Comparison of ENCODE assay signal across 16 cellular contexts in the genomic region with DNA sequence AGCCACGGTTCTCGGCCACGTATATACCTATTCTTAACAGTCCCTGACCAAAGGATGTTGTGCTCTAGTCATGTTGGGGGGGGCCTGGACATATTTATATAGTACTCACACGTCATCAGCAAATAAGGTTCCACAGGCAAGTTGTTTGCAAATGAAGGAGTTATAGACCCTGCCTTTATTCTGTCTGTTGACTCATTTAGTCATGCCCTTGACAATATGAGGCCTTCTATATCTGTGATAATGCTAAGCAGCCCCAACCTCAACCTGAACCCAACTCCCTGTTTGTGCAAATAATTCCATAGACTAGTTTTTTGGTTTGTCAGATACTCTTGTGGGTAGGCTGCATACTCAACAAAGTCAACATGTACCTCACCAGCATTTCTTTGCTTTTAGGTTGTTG. TPM values are rescaled to one million over a fixed set of nuclear protein-coding genes. Genes with fewer than 3 reads are reported as not detected.
DNase-seq lines count a peak whose midpoint lies in the region; ATAC-seq, FAIRE-seq and TF ChIP-seq lines count a peak whose summit lies in the region.
"Had no signal": no experiment of that assay in that cellular context is flagged by ENCODE, and none has a peak within 500 bp of the region (broad histone marks: within the 10 kb centered on the region; RNA-seq: fewer than 3 reads in every experiment).

No MANE protein-coding gene starts in this region.

- peak overlapping the region in 9 of 10 experiments; percentile 5 to 46 (median 15); a peak in 9 of 20 replicates for H3K4me3 ChIP-seq in BLaER1 treated with 17β-estradiol and CSF1 and Interleukin-3, amounts not matched to agents 10 nM and 100 nM
- H3K4me3 ChIP-seq in mucosa of rectum (ENCODE audit: low read length in 2 of 2) (peak overlapping the region; percentile 32 to 36), subcutaneous abdominal adipose tissue (ENCODE audit: low read depth in 1 of 5, low read length in 5 of 5) (peak overlapping the region in 3 of 5 donors; percentile 20 to 46 (median 39)), kidney (ENCODE audit: low read length in 2 of 2) (no peak overlapping the region)
- H3K4me3 ChIP-seq: HAP-1 had no signal

- TF ChIP-seq CTCF in kidney (IDR thresholded peaks at IDR 0.05; ENCODE audit: borderline replicate concordance, extremely low read depth, insufficient read depth), result no peak

- FAIRE-seq in kidney (lab: Jason Lieb, UNC), result no peak
- FAIRE-seq: GM12891, H1, HTR-8/SVneo had no signal

- peaks cover 97 to 100% (median 98%) of the 10 kb centered on the region in 11 experiments for H3K9me3 ChIP-seq in BLaER1 treated with 17β-estradiol and CSF1 and Interleukin-3, amounts not matched to agents 10 nM and 100 nM (replicated peaks in 1 of 11)
- H3K9me3 ChIP-seq in mucosa of rectum (ENCODE audit: control insufficient read depth in 2 of 2, low read length in 2 of 2) (peaks cover 50 to 54% of the 10 kb centered on the region in 2 donors), subcutaneous abdominal adipose tissue (ENCODE audit: control insufficient read depth in 5 of 5, low read length in 5 of 5) (peaks cover 27 to 65% (median 35%) of the 10 kb centered on the region in 5 donors), kidney (ENCODE audit: control insufficient read depth in 1 of 2, low read length in 2 of 2) (peaks cover 0 to 13% of the 10 kb centered on the region in 2 donors)

- peaks cover 93 to 100% (median 99%) of the 10 kb centered on the region in 11 experiments for H3K36me3 ChIP-seq in BLaER1 treated with 17β-estradiol and CSF1 and Interleukin-3, amounts not matched to agents 10 nM and 100 nM
- H3K36me3 ChIP-seq in mucosa of rectum (ENCODE audit: control insufficient read depth in 2 of 2, insufficient read depth in 2 of 2, low read length in 2 of 2) (peaks cover 46 to 64% of the 10 kb centered on the region in 2 donors), subcutaneous abdominal adipose tissue (ENCODE audit: control insufficient read depth in 5 of 5, insufficient read depth in 5 of 5, low read length in 5 of 5) (peaks cover 33 to 65% (median 55%) of the 10 kb centered on the region in 5 donors), kidney (ENCODE audit: control insufficient read depth in 1 of 2, insufficient read depth in 2 of 2, low read length in 2 of 2) (peaks cover 22 to 31% of the 10 kb centered on the region in 2 donors)
- H3K36me3 ChIP-seq: HAP-1 had no signal

- no peak overlapping the region for H3K27ac ChIP-seq in BLaER1 treated with 17β-estradiol and CSF1 and Interleukin-3, amounts not matched to agents 10 nM and 100 nM
- H3K27ac ChIP-seq in mucosa of rectum (ENCODE audit: low read depth in 2 of 2, low read length in 2 of 2) (no peak overlapping the region), subcutaneous abdominal adipose tissue (ENCODE audit: low read depth, low read length) (no peak overlapping the region), kidney (ENCODE audit: low read depth in 2 of 2, low read length in 2 of 2) (no peak overlapping the region)
- H3K27ac ChIP-seq: C4-2B had no signal

- no peak overlapping the region for H3K9ac ChIP-seq in BLaER1 treated with 17β-estradiol and CSF1 and Interleukin-3, amounts not matched to agents 10 nM and 100 nM
- H3K9ac ChIP-seq in mucosa of rectum (ENCODE audit: low read depth in 1 of 2, low read length in 2 of 2) (no peak overlapping the region), subcutaneous abdominal adipose tissue (ENCODE audit: low read length in 5 of 5) (no peak overlapping the region), kidney (ENCODE audit: low read length in 2 of 2) (no peak overlapping the region)

- no peak overlapping the region for H3K4me3 Mint-ChIP-seq in effector memory CD8-positive, alpha-beta T cell

- DNase-seq in DMS53 (lab: John Stamatoyannopoulos, UW) (peak; percentile 97), kidney (no peak)
- no peak for DNase-seq in effector memory CD8-positive, alpha-beta T cell
- DNase-seq: ACHN, DMS79 had no signal

- peaks cover 0 to 61% (median 12%) of the 10 kb centered on the region in 11 experiments; a peak in 11 of 22 replicates for H4K20me1 ChIP-seq in BLaER1 treated with 17β-estradiol and CSF1 and Interleukin-3, amounts not matched to agents 10 nM and 100 nM

- H3K4me1 Mint-ChIP-seq in effector memory CD8-positive, alpha-beta T cell (ENCODE audit: low read depth in 2 of 2), result peaks cover 9 to 11% of the 10 kb centered on the region in 2 donors

- no peak overlapping the region for H3K4me2 ChIP-seq in BLaER1 treated with 17β-estradiol and CSF1 and Interleukin-3, amounts not matched to agents 10 nM and 100 nM

- H3K36me3 Mint-ChIP-seq in effector memory CD8-positive, alpha-beta T cell (ENCODE audit: insufficient read depth), result peaks cover 65% of the 10 kb centered on the region

- intact Hi-C loops in kidney (cut with DNase I), result no loop called here

- no peaks in the 10 kb centered on the region for H3K4me1 ChIP-seq in BLaER1 treated with 17β-estradiol and CSF1 and Interleukin-3, amounts not matched to agents 10 nM and 100 nM
- H3K4me1 ChIP-seq in mucosa of rectum (ENCODE audit: control insufficient read depth in 2 of 2, insufficient read depth in 2 of 2, low read length in 2 of 2) (no peaks in the 10 kb centered on the region), subcutaneous abdominal adipose tissue (ENCODE audit: control insufficient read depth in 5 of 5, insufficient read depth in 5 of 5, low read length in 5 of 5) (peaks cover 0 to 3% (median 0%) of the 10 kb centered on the region in 5 donors), kidney (ENCODE audit: control insufficient read depth in 1 of 2, insufficient read depth in 1 of 2, low read depth in 1 of 2, low read length in 2 of 2) (no peaks in the 10 kb centered on the region)
- H3K4me1 ChIP-seq: HAP-1 had no signal

- no peak overlapping the region for H3K27ac Mint-ChIP-seq in effector memory CD8-positive, alpha-beta T cell

- H3K27me3 Mint-ChIP-seq in effector memory CD8-positive, alpha-beta T cell, result no peaks in the 10 kb centered on the region

- no peaks in the 10 kb centered on the region; a peak in 1 of 22 replicates for H3K27me3 ChIP-seq in BLaER1 treated with 17β-estradiol and CSF1 and Interleukin-3, amounts not matched to agents 10 nM and 100 nM
- H3K27me3 ChIP-seq in mucosa of rectum (ENCODE audit: control insufficient read depth in 2 of 2, insufficient read depth in 2 of 2, low read length in 2 of 2), result no peaks in the 10 kb centered on the region
- no peaks in the 10 kb centered on the region for H3K27me3 ChIP-seq in subcutaneous abdominal adipose tissue (ENCODE audit: control insufficient read depth in 5 of 5, insufficient read depth in 4 of 5, low read length in 5 of 5)

- no peak for ATAC-seq in effector memory CD8-positive, alpha-beta T cell (replicated peaks)
- no peak for ATAC-seq in HG03432 (IDR thresholded peaks at IDR 0.05; ENCODE audit: unreplicated experiment)

- H3K9me3 Mint-ChIP-seq in effector memory CD8-positive, alpha-beta T cell, result peaks cover 16 to 22% of the 10 kb centered on the region in 2 donors

RNA-seq across cellular contexts. Expression of gene ZNF586, which starts 8.9 kb away (rescaled TPM):
- 18.7 TPM for total RNA-seq in kidney
- polyA plus RNA-seq in kidney (ENCODE audit: insufficient read depth, low read depth, low replicate concordance), result 6.3 TPM

RNA-seq across cellular contexts. Expression of gene ZNF776, which starts 31.7 kb away (rescaled TPM):
- 20.5 TPM for total RNA-seq in kidney
- polyA plus RNA-seq in kidney (ENCODE audit: insufficient read depth, low read depth, low replicate concordance), result 5.6 TPM

RNA-seq across cellular contexts. Expression of gene ZNF552, which starts 36.4 kb away (rescaled TPM):
- 13.8 TPM for total RNA-seq in kidney
- 10.7 TPM for polyA plus RNA-seq in kidney (ENCODE audit: insufficient read depth, low read depth, low replicate concordance)

RNA-seq across cellular contexts. Expression of gene ZNF671, which starts 50.9 kb away (rescaled TPM):
- 16.5 TPM for total RNA-seq in kidney
- polyA plus RNA-seq in kidney (ENCODE audit: insufficient read depth, low read depth, low replicate concordance), result 10.1 TPM
- total RNA-seq: A172, G401 had no signal

RNA-seq across cellular contexts. Expression of gene ZNF587B, which starts 51.7 kb away (rescaled TPM):
- total RNA-seq in kidney, result 23.6 TPM
- 5.1 TPM for polyA plus RNA-seq in kidney (ENCODE audit: insufficient read depth, low read depth, low replicate concordance)

Comparison
In these comparisons a context has a peak if more than half of its experiments do, and no peak if none do; other contexts are left out.
1. H3K4me3 ChIP-seq: peak in BLaER1 treated with 17β-estradiol and CSF1 and Interleukin-3, amounts not matched to agents 10 nM and 100 nM (9 of 10), mucosa of rectum (2 of 2) and subcutaneous abdominal adipose tissue (3 of 5); none in kidney (0 of 2).